Comparison of ENCODE assay signal across 18 cellular contexts in genomic region chr15:61910839-61911369, GRCh38.
"Had no signal": no experiment of that assay in that cellular context is flagged by ENCODE, and none has a peak within 500 bp of the region (broad histone marks: within the 10 kb centered on the region; RNA-seq: fewer than 3 reads in every experiment).

No MANE protein-coding gene starts in this region.

- H3K27ac Mint-ChIP-seq: activated naive CD8-positive, alpha-beta T cell treated with anti-CD3 and anti-CD28 coated beads, Interleukin-2, amount 10 ng/mL, durations not matched to agents 7 days and 5 days; brain had no signal

- H3K9me3 Mint-ChIP-seq: activated naive CD8-positive, alpha-beta T cell treated with anti-CD3 and anti-CD28 coated beads, Interleukin-2, amount 10 ng/mL, durations not matched to agents 7 days and 5 days; brain; effector memory CD8-positive, alpha-beta T cell; neural crest cell had no signal

- H3K27me3 Mint-ChIP-seq: activated naive CD8-positive, alpha-beta T cell treated with anti-CD3 and anti-CD28 coated beads, Interleukin-2, amount 10 ng/mL, durations not matched to agents 7 days and 5 days; effector memory CD8-positive, alpha-beta T cell had no signal

- H3K4me3 Mint-ChIP-seq: activated naive CD8-positive, alpha-beta T cell treated with anti-CD3 and anti-CD28 coated beads, Interleukin-2, amount 10 ng/mL, durations not matched to agents 7 days and 5 days; brain; effector memory CD8-positive, alpha-beta T cell; neural crest cell had no signal

- DNase-seq: activated CD4-positive, CD25-positive, alpha-beta regulatory T cell treated with anti-CD3 and anti-CD28 coated beads, Interleukin-2, amount 50 U/mL, for 72 hours; activated naive CD4-positive, alpha-beta T cell treated with Interleukin-2 at 50 U/mL for 16 hours; activated naive CD8-positive, alpha-beta T cell treated with anti-CD3 and anti-CD28 coated beads, Interleukin-2, amount 10 ng/mL, durations not matched to agents 7 days and 5 days; activated T-cell treated with anti-CD3 and anti-CD28 coated beads, Interleukin-2, amount 50 U/mL, for 48 hours; colonic mucosa; dorsolateral prefrontal cortex; effector memory CD8-positive, alpha-beta T cell; gastrocnemius medialis; hippocampal formation; mesenchymal stem cell; SK-N-SH; spleen; stimulated activated CD4-positive, alpha-beta T cell treated with anti-CD3 and anti-CD28 coated beads, Interleukin-4, amount 100 ng/mL, for 1 hour; stimulated activated naive CD4-positive, alpha-beta T cell treated with Interleukin-2 at 50 U/mL for 16 hours; upper lobe of left lung had no signal

- H3K4me1 Mint-ChIP-seq: activated naive CD8-positive, alpha-beta T cell treated with anti-CD3 and anti-CD28 coated beads, Interleukin-2, amount 10 ng/mL, durations not matched to agents 7 days and 5 days; brain; neural crest cell had no signal

- ATAC-seq: effector memory CD8-positive, alpha-beta T cell; esophagus mucosa; gastrocnemius medialis had no signal
